Comparison of ENCODE assay signal across 37 cellular contexts in the genomic region with DNA sequence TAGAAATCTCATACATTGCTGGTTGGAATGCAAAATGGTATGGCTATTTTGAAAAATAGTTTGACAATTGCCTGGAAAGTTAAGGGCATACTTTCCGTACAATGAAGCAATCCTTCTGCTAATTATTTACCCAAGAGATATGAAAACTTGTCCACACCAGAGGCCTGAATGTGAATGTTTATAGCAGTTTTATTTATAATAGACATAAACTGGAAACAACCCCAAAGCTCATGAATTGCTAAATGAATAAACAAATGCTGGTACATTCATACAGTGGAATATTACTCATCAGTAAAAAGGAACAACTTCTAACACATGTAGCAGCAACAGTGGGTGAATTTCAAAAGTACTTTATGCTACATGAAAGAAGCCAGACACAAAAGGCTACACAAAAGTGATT. TPM values are rescaled to one million over a fixed set of nuclear protein-coding genes. Genes with fewer than 3 reads are reported as not detected.
"Had no signal": no experiment of that assay in that cellular context is flagged by ENCODE, and none has a peak within 500 bp of the region (broad histone marks: within the 10 kb centered on the region; RNA-seq: fewer than 3 reads in every experiment).

No MANE protein-coding gene starts in this region.

- H3K27me3 Mint-ChIP-seq: activated CD4-positive, alpha-beta memory T cell treated with anti-CD3 and anti-CD28 coated beads for 36 hours; activated CD4-positive, alpha-beta T cell treated with anti-CD3 and anti-CD28 coated beads for 36 hours; activated CD4-positive, alpha-beta T cell treated with anti-CD3 and anti-CD28 coated beads, Interleukin-2, amount 10 ng/mL, durations not matched to agents 24 days and 14 days; activated CD8-positive, alpha-beta memory T cell treated with anti-CD3 and anti-CD28 coated beads, Interleukin-2, amount 10 ng/mL, durations not matched to agents 7 days and 5 days; activated naive CD4-positive, alpha-beta T cell treated with anti-CD3 and anti-CD28 coated beads, Interleukin-2, amount 50 U/mL, for 24 hours; activated naive CD8-positive, alpha-beta T cell treated with anti-CD3 and anti-CD28 coated beads for 36 hours; activated naive CD8-positive, alpha-beta T cell treated with anti-CD3 and anti-CD28 coated beads, Interleukin-2, amount 50 U/mL, for 24 hours; brain; T-helper 17 cell had no signal

- H3K27ac Mint-ChIP-seq: activated CD4-positive, alpha-beta memory T cell treated with anti-CD3 and anti-CD28 coated beads for 36 hours; activated CD4-positive, alpha-beta T cell treated with anti-CD3 and anti-CD28 coated beads for 36 hours; activated CD4-positive, alpha-beta T cell treated with anti-CD3 and anti-CD28 coated beads, Interleukin-2, amount 10 ng/mL, durations not matched to agents 24 days and 14 days; activated CD8-positive, alpha-beta memory T cell treated with anti-CD3 and anti-CD28 coated beads, Interleukin-2, amount 10 ng/mL, durations not matched to agents 7 days and 5 days; activated CD8-positive, alpha-beta T cell treated with anti-CD3 and anti-CD28 coated beads, Interleukin-2, amount 10 ng/mL, durations not matched to agents 7 days and 5 days; activated naive CD4-positive, alpha-beta T cell treated with anti-CD3 and anti-CD28 coated beads for 36 hours; activated naive CD4-positive, alpha-beta T cell treated with anti-CD3 and anti-CD28 coated beads, Interleukin-2, amount 50 U/mL, for 24 hours; activated naive CD8-positive, alpha-beta T cell treated with anti-CD3 and anti-CD28 coated beads for 36 hours; activated naive CD8-positive, alpha-beta T cell treated with anti-CD3 and anti-CD28 coated beads, Interleukin-2, amount 50 U/mL, for 24 hours; activated T-helper 1 cell treated with anti-CD3 and anti-CD28 coated beads, Interleukin-12 subunit alpha, Interleukin-12 subunit beta, Interleukin-2, Interleukin-4 antibody, amounts not matched to agents 30 ng/mL and 10 ng/mL and 1 ng/mL, durations not matched to agents 14 hours and 24 hours and 36 hours; activated T-helper 2 cell treated with anti-CD3 and anti-CD28 coated beads, Interferon-gamma antibody, Interleukin-2, Interleukin-4, amounts not matched to agents 10 μg/mL and 5 μg/mL and 100 μg/mL, durations not matched to agents 14 hours and 24 hours and 36 hours; brain; T-helper 17 cell; T-helper 2 cell treated with Interferon-gamma antibody and Interleukin-4, amounts not matched to agents 5 μg/mL and 100 μg/mL, for 36 hours had no signal

- H3K9me3 ChIP-seq: adrenal gland, ascending aorta, breast epithelium, colonic mucosa, esophagus squamous epithelium, gastroesophageal sphincter, heart right ventricle had no signal

- H3K4me1 ChIP-seq: adrenal gland, breast epithelium, colonic mucosa had no signal

- H3K4me1 Mint-ChIP-seq: activated CD4-positive, alpha-beta T cell treated with anti-CD3 and anti-CD28 coated beads for 36 hours; activated CD4-positive, alpha-beta T cell treated with anti-CD3 and anti-CD28 coated beads, Interleukin-2, amount 10 ng/mL, durations not matched to agents 24 days and 14 days; activated CD8-positive, alpha-beta memory T cell treated with anti-CD3 and anti-CD28 coated beads, Interleukin-2, amount 10 ng/mL, durations not matched to agents 7 days and 5 days; activated naive CD4-positive, alpha-beta T cell treated with anti-CD3 and anti-CD28 coated beads, Interleukin-2, amount 50 U/mL, for 24 hours; activated naive CD8-positive, alpha-beta T cell treated with anti-CD3 and anti-CD28 coated beads for 36 hours; activated naive CD8-positive, alpha-beta T cell treated with anti-CD3 and anti-CD28 coated beads, Interleukin-2, amount 50 U/mL, for 24 hours; brain; T-helper 17 cell had no signal

- H3K4me3 ChIP-seq: adrenal gland, ascending aorta, breast epithelium, cardiac muscle cell, colonic mucosa, esophagus squamous epithelium, gastroesophageal sphincter, heart right ventricle had no signal

- H3K27ac ChIP-seq: adrenal gland, ascending aorta, breast epithelium, cardiac muscle cell, colonic mucosa, epithelial cell of prostate, esophagus squamous epithelium, heart right ventricle, WERI-Rb-1 had no signal

- H3K4me3 Mint-ChIP-seq: activated CD4-positive, alpha-beta memory T cell treated with anti-CD3 and anti-CD28 coated beads for 36 hours; activated CD4-positive, alpha-beta T cell treated with anti-CD3 and anti-CD28 coated beads for 36 hours; activated CD4-positive, alpha-beta T cell treated with anti-CD3 and anti-CD28 coated beads, Interleukin-2, amount 10 ng/mL, durations not matched to agents 24 days and 14 days; activated CD8-positive, alpha-beta memory T cell treated with anti-CD3 and anti-CD28 coated beads, Interleukin-2, amount 10 ng/mL, durations not matched to agents 7 days and 5 days; activated CD8-positive, alpha-beta T cell treated with anti-CD3 and anti-CD28 coated beads, Interleukin-2, amount 10 ng/mL, durations not matched to agents 7 days and 5 days; activated naive CD4-positive, alpha-beta T cell treated with anti-CD3 and anti-CD28 coated beads for 36 hours; activated naive CD4-positive, alpha-beta T cell treated with anti-CD3 and anti-CD28 coated beads, Interleukin-2, amount 50 U/mL, for 24 hours; activated naive CD8-positive, alpha-beta T cell treated with anti-CD3 and anti-CD28 coated beads for 36 hours; activated naive CD8-positive, alpha-beta T cell treated with anti-CD3 and anti-CD28 coated beads, Interleukin-2, amount 50 U/mL, for 24 hours; activated T-helper 1 cell treated with anti-CD3 and anti-CD28 coated beads, Interleukin-12 subunit alpha, Interleukin-12 subunit beta, Interleukin-2, Interleukin-4 antibody, amounts not matched to agents 30 ng/mL and 10 ng/mL and 1 ng/mL, durations not matched to agents 14 hours and 24 hours and 36 hours; brain; T-helper 17 cell; T-helper 2 cell treated with Interferon-gamma antibody and Interleukin-4, amounts not matched to agents 5 μg/mL and 100 μg/mL, for 36 hours had no signal

- DNase-seq: activated CD4-positive, alpha-beta memory T cell treated with anti-CD3 and anti-CD28 coated beads for 36 hours; activated CD4-positive, alpha-beta T cell treated with anti-CD3 and anti-CD28 coated beads for 36 hours; activated CD4-positive, alpha-beta T cell treated with anti-CD3 and anti-CD28 coated beads, Interleukin-2, amount 10 ng/mL, durations not matched to agents 24 days and 14 days; activated CD4-positive, CD25-positive, alpha-beta regulatory T cell; activated CD4-positive, CD25-positive, alpha-beta regulatory T cell treated with anti-CD3 and anti-CD28 coated beads, Interleukin-2, amount 50 U/mL, for 72 hours; activated CD8-positive, alpha-beta memory T cell treated with anti-CD3 and anti-CD28 coated beads, Interleukin-2, amount 10 ng/mL, durations not matched to agents 7 days and 5 days; activated CD8-positive, alpha-beta memory T cell treated with anti-CD3 and anti-CD28 coated beads, Interleukin-2, amount 50 U/mL, for 4 hours; activated CD8-positive, alpha-beta T cell treated with anti-CD3 and anti-CD28 coated beads, Interleukin-2, amount 10 ng/mL, durations not matched to agents 7 days and 5 days; activated effector memory CD4-positive, alpha-beta T cell treated with anti-CD3 and anti-CD28 coated beads, Interleukin-2, amount 50 U/mL, for 16 hours; activated naive CD4-positive, alpha-beta T cell treated with anti-CD3 and anti-CD28 coated beads for 36 hours; activated naive CD8-positive, alpha-beta T cell treated with anti-CD3 and anti-CD28 coated beads for 36 hours; activated naive CD8-positive, alpha-beta T cell treated with anti-CD3 and anti-CD28 coated beads, Interleukin-2, amount 50 U/mL, for 24 hours; activated T-cell treated with anti-CD3 and anti-CD28 coated beads, Interleukin-2, amount 50 U/mL, for 1 hour; activated T-cell treated with anti-CD3 and anti-CD28 coated beads, Interleukin-2, amount 50 U/mL, for 48 hours; adrenal gland; central memory CD4-positive, alpha-beta T cell; cerebellar nuclear complex; colonic mucosa; effector CD8-positive, alpha-beta T cell; esophagus squamous epithelium; foreskin melanocyte; heart right ventricle; T-helper 1 cell; T-helper 17 cell; T1000; WERI-Rb-1 had no signal

- ATAC-seq: activated CD4-positive, alpha-beta T cell treated with anti-CD3 and anti-CD28 coated beads for 36 hours; activated CD8-positive, alpha-beta memory T cell treated with anti-CD3 and anti-CD28 coated beads, Interleukin-2, amount 10 ng/mL, durations not matched to agents 7 days and 5 days; activated CD8-positive, alpha-beta T cell treated with anti-CD3 and anti-CD28 coated beads, Interleukin-2, amount 10 ng/mL, durations not matched to agents 7 days and 5 days; activated naive CD8-positive, alpha-beta T cell treated with anti-CD3 and anti-CD28 coated beads, Interleukin-2, amount 50 U/mL, for 24 hours; gastroesophageal sphincter; heart right ventricle; T-helper 17 cell had no signal

- H3K36me3 Mint-ChIP-seq: activated naive CD8-positive, alpha-beta T cell treated with anti-CD3 and anti-CD28 coated beads for 36 hours had no signal

- H3K36me3 ChIP-seq: breast epithelium, colonic mucosa had no signal

- H3K9me3 Mint-ChIP-seq: activated CD4-positive, alpha-beta memory T cell treated with anti-CD3 and anti-CD28 coated beads for 36 hours; activated CD4-positive, alpha-beta T cell treated with anti-CD3 and anti-CD28 coated beads, Interleukin-2, amount 10 ng/mL, durations not matched to agents 24 days and 14 days; activated naive CD4-positive, alpha-beta T cell treated with anti-CD3 and anti-CD28 coated beads for 36 hours; activated naive CD4-positive, alpha-beta T cell treated with anti-CD3 and anti-CD28 coated beads, Interleukin-2, amount 50 U/mL, for 24 hours; activated naive CD8-positive, alpha-beta T cell treated with anti-CD3 and anti-CD28 coated beads for 36 hours; activated naive CD8-positive, alpha-beta T cell treated with anti-CD3 and anti-CD28 coated beads, Interleukin-2, amount 50 U/mL, for 24 hours; activated T-helper 1 cell treated with anti-CD3 and anti-CD28 coated beads, Interleukin-12 subunit alpha, Interleukin-12 subunit beta, Interleukin-2, Interleukin-4 antibody, amounts not matched to agents 30 ng/mL and 10 ng/mL and 1 ng/mL, durations not matched to agents 14 hours and 24 hours and 36 hours; activated T-helper 2 cell treated with anti-CD3 and anti-CD28 coated beads, Interferon-gamma antibody, Interleukin-2, Interleukin-4, amounts not matched to agents 10 μg/mL and 5 μg/mL and 100 μg/mL, durations not matched to agents 14 hours and 24 hours and 36 hours; brain; T-helper 2 cell treated with Interferon-gamma antibody and Interleukin-4, amounts not matched to agents 5 μg/mL and 100 μg/mL, for 36 hours had no signal

- H3K27me3 ChIP-seq: adrenal gland, ascending aorta, breast epithelium, cardiac muscle cell, colonic mucosa, esophagus squamous epithelium, gastroesophageal sphincter, heart right ventricle had no signal

RNA-seq across cellular contexts. Expression of a gene that starts 42.7 kb away (rescaled TPM):
- total RNA-seq: activated CD4-positive, alpha-beta memory T cell treated with anti-CD3 and anti-CD28 coated beads for 36 hours; activated CD4-positive, alpha-beta T cell treated with anti-CD3 and anti-CD28 coated beads for 36 hours; activated CD4-positive, alpha-beta T cell treated with anti-CD3 and anti-CD28 coated beads, Interleukin-2, amount 10 ng/mL, durations not matched to agents 24 days and 14 days; activated CD8-positive, alpha-beta memory T cell treated with anti-CD3 and anti-CD28 coated beads for 36 hours; activated CD8-positive, alpha-beta memory T cell treated with anti-CD3 and anti-CD28 coated beads, Interleukin-2, amount 10 ng/mL, durations not matched to agents 7 days and 5 days; activated CD8-positive, alpha-beta T cell treated with anti-CD3 and anti-CD28 coated beads, Interleukin-2, amount 10 ng/mL, durations not matched to agents 7 days and 5 days; activated naive CD4-positive, alpha-beta T cell treated with anti-CD3 and anti-CD28 coated beads for 36 hours; activated naive CD8-positive, alpha-beta T cell treated with anti-CD3 and anti-CD28 coated beads for 36 hours; activated T-helper 1 cell treated with anti-CD3 and anti-CD28 coated beads, Interleukin-12 subunit alpha, Interleukin-12 subunit beta, Interleukin-2, Interleukin-4 antibody, amounts not matched to agents 30 ng/mL and 10 ng/mL and 1 ng/mL, durations not matched to agents 14 hours and 24 hours and 36 hours; activated T-helper 2 cell treated with anti-CD3 and anti-CD28 coated beads, Interferon-gamma antibody, Interleukin-2, Interleukin-4, amounts not matched to agents 10 μg/mL and 5 μg/mL and 100 μg/mL, durations not matched to agents 14 hours and 24 hours and 36 hours had no signal

RNA-seq across cellular contexts. Expression of a gene that starts 43.7 kb away (rescaled TPM):
- total RNA-seq: activated CD4-positive, alpha-beta memory T cell treated with anti-CD3 and anti-CD28 coated beads for 36 hours; activated CD4-positive, alpha-beta T cell treated with anti-CD3 and anti-CD28 coated beads for 36 hours; activated CD8-positive, alpha-beta memory T cell treated with anti-CD3 and anti-CD28 coated beads for 36 hours; activated CD8-positive, alpha-beta memory T cell treated with anti-CD3 and anti-CD28 coated beads, Interleukin-2, amount 10 ng/mL, durations not matched to agents 7 days and 5 days; activated CD8-positive, alpha-beta T cell treated with anti-CD3 and anti-CD28 coated beads, Interleukin-2, amount 10 ng/mL, durations not matched to agents 7 days and 5 days; activated naive CD8-positive, alpha-beta T cell treated with anti-CD3 and anti-CD28 coated beads for 36 hours; activated T-helper 2 cell treated with anti-CD3 and anti-CD28 coated beads, Interferon-gamma antibody, Interleukin-2, Interleukin-4, amounts not matched to agents 10 μg/mL and 5 μg/mL and 100 μg/mL, durations not matched to agents 14 hours and 24 hours and 36 hours; T-helper 17 cell had no signal

RNA-seq across cellular contexts. Expression of a gene that starts 53.5 kb away (rescaled TPM):
- total RNA-seq: activated CD4-positive, alpha-beta memory T cell treated with anti-CD3 and anti-CD28 coated beads for 36 hours; activated CD4-positive, alpha-beta T cell treated with anti-CD3 and anti-CD28 coated beads for 36 hours; activated CD4-positive, alpha-beta T cell treated with anti-CD3 and anti-CD28 coated beads, Interleukin-2, amount 10 ng/mL, durations not matched to agents 24 days and 14 days; activated CD8-positive, alpha-beta memory T cell treated with anti-CD3 and anti-CD28 coated beads for 36 hours; activated CD8-positive, alpha-beta memory T cell treated with anti-CD3 and anti-CD28 coated beads, Interleukin-2, amount 10 ng/mL, durations not matched to agents 7 days and 5 days; activated CD8-positive, alpha-beta T cell treated with anti-CD3 and anti-CD28 coated beads, Interleukin-2, amount 10 ng/mL, durations not matched to agents 7 days and 5 days; activated naive CD4-positive, alpha-beta T cell treated with anti-CD3 and anti-CD28 coated beads for 36 hours; activated naive CD8-positive, alpha-beta T cell treated with anti-CD3 and anti-CD28 coated beads for 36 hours; activated T-helper 1 cell treated with anti-CD3 and anti-CD28 coated beads, Interleukin-12 subunit alpha, Interleukin-12 subunit beta, Interleukin-2, Interleukin-4 antibody, amounts not matched to agents 30 ng/mL and 10 ng/mL and 1 ng/mL, durations not matched to agents 14 hours and 24 hours and 36 hours; activated T-helper 2 cell treated with anti-CD3 and anti-CD28 coated beads, Interferon-gamma antibody, Interleukin-2, Interleukin-4, amounts not matched to agents 10 μg/mL and 5 μg/mL and 100 μg/mL, durations not matched to agents 14 hours and 24 hours and 36 hours; cardiac muscle cell had no signal
